Comparison of ENCODE assay signal across 8 cellular contexts in the genomic region with DNA sequence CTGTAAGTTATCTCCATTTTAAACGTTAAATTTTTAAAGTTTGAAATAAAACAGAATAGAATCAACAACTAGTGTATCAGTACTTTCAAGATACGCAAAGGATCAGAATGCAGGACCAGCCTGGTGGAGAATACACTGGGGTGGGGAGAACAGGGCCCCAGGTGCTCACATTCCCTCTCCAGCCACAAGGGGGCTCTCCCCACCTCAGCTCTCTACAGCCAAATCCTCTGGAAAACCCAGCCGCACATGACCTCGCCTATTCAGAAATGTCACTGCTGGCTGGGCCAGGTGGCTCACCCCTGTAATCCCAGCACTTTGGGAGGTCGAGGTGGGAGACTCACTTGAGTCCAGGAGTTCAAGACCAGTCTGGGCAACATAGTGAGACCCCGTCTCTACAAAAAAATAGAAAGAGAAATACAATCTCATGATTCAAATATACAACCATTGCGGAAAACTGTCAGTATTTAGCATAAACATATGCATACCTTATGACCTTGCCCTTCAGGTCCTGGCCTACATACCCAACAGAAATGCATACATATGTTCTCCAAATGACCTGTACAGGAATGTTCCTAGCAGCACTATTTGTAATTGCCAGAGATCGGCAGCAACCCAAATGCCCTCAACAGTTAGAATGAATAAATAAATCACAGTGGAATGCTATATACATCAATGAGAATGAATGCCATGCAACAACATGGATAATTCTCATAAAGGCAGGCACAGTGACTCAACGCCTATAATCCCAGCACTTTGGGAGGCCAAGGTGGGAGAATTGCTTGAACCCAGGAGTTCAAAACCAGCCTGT. TPM values are rescaled to one million over a fixed set of nuclear protein-coding genes. Genes with fewer than 3 reads are reported as not detected.
A peak's percentile ranks its signal among the peaks of the same experiment; 100 is the strongest.
DNase-seq lines count a peak whose midpoint lies in the region; ATAC-seq and TF ChIP-seq lines count a peak whose summit lies in the region.

No MANE protein-coding gene starts in this region.

- no peaks in the 10 kb centered on the region for H3K9me3 ChIP-seq in mucosa of descending colon

- peaks cover 6% of the 10 kb centered on the region for H3K4me1 ChIP-seq in mucosa of descending colon (ENCODE audit: low read depth)

- ATAC-seq in mucosa of descending colon: peak; percentile 94
- no peak for ATAC-seq in GM21367 (IDR thresholded peaks at IDR 0.05; ENCODE audit: unreplicated experiment)

- peak; percentile 94 for TF ChIP-seq CTCF in AG09309 (IDR thresholded peaks at IDR 0.05; ENCODE audit: control insufficient read depth, insufficient read depth, low read depth, low read length, missing control alignments)
- peak; percentile 77 for TF ChIP-seq CTCF in mucosa of descending colon (IDR thresholded peaks at IDR 0.05)

- intact Hi-C loops in mucosa of descending colon (cut with DNase I, micrococcal nuclease): no loop called here

- H3K4me3 ChIP-seq in AG09309 (ENCODE audit: control insufficient read depth, low read depth, low read length) (no peak overlapping the region), mucosa of descending colon (no peak overlapping the region)

- no peak for DNase-seq in AG09309 (ENCODE audit: low read depth)
- peak; percentile 48 for DNase-seq in GM19238 (ENCODE audit: insufficient read length, low spot score)
- peak; percentile 10 for DNase-seq in NCI-H510A treated with DMSO at 0.1 percent for 48 hours (lab: John Stamatoyannopoulos, UW)
- peak; percentile 73 for DNase-seq in activated CD4-positive, alpha-beta T cell treated with anti-CD3 and anti-CD28 coated beads, Interleukin-2, amount 50 U/mL, for 1 hour
- DNase-seq in dermis blood vessel endothelial cell: peak; percentile 77
- DNase-seq in mucosa of descending colon: peak; percentile 61 to 78 (median 73)
- DNase-seq in stimulated activated CD8-positive, alpha-beta memory T cell treated with anti-CD3 and anti-CD28 coated beads, Interleukin-7, amount 100 ng/mL, for 48 hours (ENCODE audit: extremely low read depth in 1 of 2, low read depth in 1 of 2): peak; percentile 19 to 44

- no peaks in the 10 kb centered on the region for H3K36me3 ChIP-seq in mucosa of descending colon (ENCODE audit: low read depth)

RNA-seq across cellular contexts. Expression of a gene that starts 18.4 kb away (rescaled TPM):
- total RNA-seq in dermis blood vessel endothelial cell (not detected in 2 replicates), mucosa of descending colon (under 1 TPM in 1 of 3 donors, not detected in 2; 0.35 TPM)

RNA-seq across cellular contexts. Expression of a gene that starts 32.3 kb away (rescaled TPM):
- total RNA-seq in dermis blood vessel endothelial cell (0.17 and 0.33 TPM in 2 replicates), mucosa of descending colon (1 to 10 TPM in 1 of 3 donors, under 1 TPM in 2; 0.23 to 1.5 (median 0.46) TPM)
